4 cellular contexts compared by ENCODE assay signal in genomic region chr10:5180503-5180902, GRCh38. TPM values are rescaled to one million over a fixed set of nuclear protein-coding genes. Genes with fewer than 3 reads are reported as not detected.
"Had no signal": no experiment of that assay in that cellular context is flagged by ENCODE, and none has a peak within 500 bp of the region (broad histone marks: within the 10 kb centered on the region; RNA-seq: fewer than 3 reads in every experiment).

No MANE protein-coding gene starts in this region.

RNA-seq across cellular contexts. Expression of gene AKR1C8, which starts 4.4 kb away (rescaled TPM):
- total RNA-seq: LHCN-M2, M059J, MCF 10A had no signal

RNA-seq across cellular contexts. Expression of gene AKR1C4, which starts 16.1 kb away (rescaled TPM):
- total RNA-seq: LHCN-M2, M059J, MCF 10A, NCI-H460 had no signal
